Comparison of ENCODE assay signal across 1 cellular context in the genomic region with DNA sequence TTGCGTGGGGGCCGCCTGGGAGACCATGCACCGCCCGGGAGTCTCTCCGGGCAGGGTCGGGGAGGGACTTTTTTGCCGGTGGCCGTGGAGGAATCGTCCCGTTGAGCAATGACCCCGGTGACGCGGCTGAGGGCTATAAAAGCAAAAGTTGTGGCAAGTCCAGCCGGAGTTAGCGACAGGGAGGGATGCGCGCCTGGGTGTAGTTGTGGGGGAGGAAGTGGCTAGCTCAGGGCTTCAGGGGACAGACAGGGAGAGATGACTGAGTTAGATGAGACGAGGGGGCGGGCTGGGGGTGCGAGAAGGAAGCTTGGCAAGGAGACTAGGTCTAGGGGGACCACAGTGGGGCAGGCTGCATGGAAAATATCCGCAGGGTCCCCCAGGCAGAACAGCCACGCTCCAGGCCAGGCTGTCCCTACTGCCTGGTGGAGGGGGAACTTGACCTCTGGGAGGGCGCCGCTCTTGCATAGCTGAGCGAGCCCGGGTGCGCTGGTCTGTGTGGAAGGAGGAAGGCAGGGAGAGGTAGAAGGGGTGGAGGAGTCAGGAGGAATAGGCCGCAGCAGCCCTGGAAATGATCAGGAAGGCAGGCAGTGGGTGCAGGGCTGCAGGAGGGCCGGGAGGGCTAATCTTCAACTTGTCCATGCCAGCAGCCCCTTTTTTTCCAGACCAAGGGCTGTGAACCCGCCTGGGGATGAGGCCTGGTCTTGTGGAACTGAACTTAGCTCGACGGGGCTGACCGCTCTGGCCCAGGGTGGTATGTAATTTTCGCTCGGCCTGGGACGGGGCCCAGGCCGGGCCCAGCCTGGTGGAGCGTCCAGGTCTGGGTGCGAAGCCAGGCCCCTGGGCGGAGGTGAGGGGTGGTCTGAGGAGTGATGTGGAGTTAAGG.
TF ChIP-seq lines count a peak whose summit lies in the region.

NEAT1 (plus strand) TSS at position 166 of the 883 bp plus-strand sequence.

TF ChIP-seq in HepG2, 621 proteins besides CTCF, POLR2A, EP300 and RAD21 (continued from another document and continues in another):
- TF ChIP-seq ZBTB37 (CRISPR knock-in tag; IDR thresholded peaks at IDR 0.05), result no peak
- peak; percentile 42; the same call in 1 of the 2 replicates for TF ChIP-seq ZNF543 (CRISPR knock-in tag; IDR thresholded peaks at IDR 0.05)
- peak; percentile 23 for TF ChIP-seq ZNF780A (CRISPR knock-in tag; IDR thresholded peaks at IDR 0.05)
- TF ChIP-seq ZFP36L2 (CRISPR knock-in tag; IDR thresholded peaks at IDR 0.05), result no peak
- TF ChIP-seq ZNF557 (CRISPR knock-in tag; IDR thresholded peaks at IDR 0.05), result peak; percentile 87; the same call in 1 of the 2 replicates
- TF ChIP-seq KDM4B (CRISPR knock-in tag; IDR thresholded peaks at IDR 0.05), result peak; percentile 88
- peak; percentile 45; the same call in 1 of the 2 replicates for TF ChIP-seq HIVEP1 (CRISPR knock-in tag; IDR thresholded peaks at IDR 0.05)
- no peak for TF ChIP-seq ZNF550 (CRISPR knock-in tag; IDR thresholded peaks at IDR 0.05; ENCODE audit: borderline replicate concordance)
- TF ChIP-seq CBX2 (IDR thresholded peaks at IDR 0.05; ENCODE audit: low read depth, low read length), result peak; percentile 72; the same call in 1 of the 2 replicates
- TF ChIP-seq CBX2 (CRISPR knock-in tag; IDR thresholded peaks at IDR 0.05; ENCODE audit: low read depth), result no peak
- peak; percentile 83 for TF ChIP-seq MLLT10 (CRISPR knock-in tag; IDR thresholded peaks at IDR 0.05)
- TF ChIP-seq ERF (CRISPR knock-in tag; IDR thresholded peaks at IDR 0.05), result peak; percentile 64; the same call in 1 of the 2 replicates
- TF ChIP-seq ZNF331 (CRISPR knock-in tag; IDR thresholded peaks at IDR 0.05), result peak; percentile 82
- TF ChIP-seq PAWR (CRISPR knock-in tag; IDR thresholded peaks at IDR 0.05; ENCODE audit: borderline replicate concordance), result no peak
- TF ChIP-seq, protein P1, sequence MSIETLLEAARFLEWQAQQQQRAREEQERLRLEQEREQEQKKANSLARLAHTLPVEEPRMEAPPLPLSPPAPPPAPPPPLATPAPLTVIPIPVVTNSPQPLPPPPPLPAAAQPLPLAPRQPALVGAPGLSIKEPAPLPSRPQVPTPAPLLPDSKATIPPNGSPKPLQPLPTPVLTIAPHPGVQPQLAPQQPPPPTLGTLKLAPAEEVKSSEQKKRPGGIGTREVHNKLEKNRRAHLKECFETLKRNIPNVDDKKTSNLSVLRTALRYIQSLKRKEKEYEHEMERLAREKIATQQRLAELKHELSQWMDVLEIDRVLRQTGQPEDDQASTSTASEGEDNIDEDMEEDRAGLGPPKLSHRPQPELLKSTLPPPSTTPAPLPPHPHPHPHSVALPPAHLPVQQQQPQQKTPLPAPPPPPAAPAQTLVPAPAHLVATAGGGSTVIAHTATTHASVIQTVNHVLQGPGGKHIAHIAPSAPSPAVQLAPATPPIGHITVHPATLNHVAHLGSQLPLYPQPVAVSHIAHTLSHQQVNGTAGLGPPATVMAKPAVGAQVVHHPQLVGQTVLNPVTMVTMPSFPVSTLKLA (IDR thresholded peaks at IDR 0.05), result 0 out of 2 replicates have a peak, but pooled peaks have one; percentile 8
- no peak for TF ChIP-seq CAMTA2 (CRISPR knock-in tag; IDR thresholded peaks at IDR 0.05; ENCODE audit: borderline replicate concordance)
- TF ChIP-seq E2F1 (CRISPR knock-in tag; IDR thresholded peaks at IDR 0.05), result peak; percentile 55; the same call in 1 of the 2 replicates
- TF ChIP-seq ZFY (CRISPR knock-in tag; IDR thresholded peaks at IDR 0.05), result peak; percentile 52
- 0 out of 2 replicates have a peak, but pooled peaks have one; percentile 10 for TF ChIP-seq ZNF761 (CRISPR knock-in tag; conservative IDR thresholded peaks at IDR 0.05)
- no peak for TF ChIP-seq ZNF121 (CRISPR knock-in tag; IDR thresholded peaks at IDR 0.05)
- TF ChIP-seq BATF2 (CRISPR knock-in tag; IDR thresholded peaks at IDR 0.05), result 0 out of 2 replicates have a peak, but pooled peaks have one; percentile 42
- TF ChIP-seq, protein P2, sequence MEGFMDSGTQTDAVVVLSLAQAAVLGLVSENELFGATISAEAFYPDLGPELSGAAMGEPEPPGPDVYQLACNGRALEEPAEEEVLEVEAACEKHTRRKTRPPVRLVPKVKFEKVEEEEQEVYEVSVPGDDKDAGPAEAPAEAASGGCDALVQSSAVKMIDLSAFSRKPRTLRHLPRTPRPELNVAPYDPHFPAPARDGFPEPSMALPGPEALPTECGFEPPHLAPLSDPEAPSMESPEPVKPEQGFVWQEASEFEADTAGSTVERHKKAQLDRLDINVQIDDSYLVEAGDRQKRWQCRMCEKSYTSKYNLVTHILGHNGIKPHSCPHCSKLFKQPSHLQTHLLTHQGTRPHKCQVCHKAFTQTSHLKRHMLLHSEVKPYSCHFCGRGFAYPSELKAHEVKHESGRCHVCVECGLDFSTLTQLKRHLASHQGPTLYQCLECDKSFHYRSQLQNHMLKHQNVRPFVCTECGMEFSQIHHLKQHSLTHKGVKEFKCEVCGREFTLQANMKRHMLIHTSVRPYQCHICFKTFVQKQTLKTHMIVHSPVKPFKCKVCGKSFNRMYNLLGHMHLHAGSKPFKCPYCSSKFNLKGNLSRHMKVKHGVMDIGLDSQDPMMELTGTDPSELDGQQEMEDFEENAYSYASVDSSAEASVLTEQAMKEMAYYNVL (CRISPR knock-in tag; IDR thresholded peaks at IDR 0.05; ENCODE audit: borderline replicate concordance), result no peak
- no peak for TF ChIP-seq ZNF883 (CRISPR knock-in tag; IDR thresholded peaks at IDR 0.05; ENCODE audit: not compliant biosample characterization)
- TF ChIP-seq ZNF652 (CRISPR knock-in tag; IDR thresholded peaks at IDR 0.05; ENCODE audit: borderline replicate concordance, low read depth), result 0 out of 2 replicates have a peak, but pooled peaks have one; percentile 22
- TF ChIP-seq ZZZ3 (CRISPR knock-in tag; IDR thresholded peaks at IDR 0.05; ENCODE audit: borderline replicate concordance), result no peak
- TF ChIP-seq, protein P3, sequence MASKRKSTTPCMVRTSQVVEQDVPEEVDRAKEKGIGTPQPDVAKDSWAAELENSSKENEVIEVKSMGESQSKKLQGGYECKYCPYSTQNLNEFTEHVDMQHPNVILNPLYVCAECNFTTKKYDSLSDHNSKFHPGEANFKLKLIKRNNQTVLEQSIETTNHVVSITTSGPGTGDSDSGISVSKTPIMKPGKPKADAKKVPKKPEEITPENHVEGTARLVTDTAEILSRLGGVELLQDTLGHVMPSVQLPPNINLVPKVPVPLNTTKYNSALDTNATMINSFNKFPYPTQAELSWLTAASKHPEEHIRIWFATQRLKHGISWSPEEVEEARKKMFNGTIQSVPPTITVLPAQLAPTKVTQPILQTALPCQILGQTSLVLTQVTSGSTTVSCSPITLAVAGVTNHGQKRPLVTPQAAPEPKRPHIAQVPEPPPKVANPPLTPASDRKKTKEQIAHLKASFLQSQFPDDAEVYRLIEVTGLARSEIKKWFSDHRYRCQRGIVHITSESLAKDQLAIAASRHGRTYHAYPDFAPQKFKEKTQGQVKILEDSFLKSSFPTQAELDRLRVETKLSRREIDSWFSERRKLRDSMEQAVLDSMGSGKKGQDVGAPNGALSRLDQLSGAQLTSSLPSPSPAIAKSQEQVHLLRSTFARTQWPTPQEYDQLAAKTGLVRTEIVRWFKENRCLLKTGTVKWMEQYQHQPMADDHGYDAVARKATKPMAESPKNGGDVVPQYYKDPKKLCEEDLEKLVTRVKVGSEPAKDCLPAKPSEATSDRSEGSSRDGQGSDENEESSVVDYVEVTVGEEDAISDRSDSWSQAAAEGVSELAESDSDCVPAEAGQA (IDR thresholded peaks at IDR 0.05; ENCODE audit: low read depth), result no peak
- TF ChIP-seq, protein P3 (CRISPR knock-in tag; IDR thresholded peaks at IDR 0.05; ENCODE audit: borderline replicate concordance), result no peak; the same call in none of the 2 replicates
- TF ChIP-seq SP1 (IDR thresholded peaks at IDR 0.05), result no peak
- peak; percentile 73 for TF ChIP-seq SP1 (CRISPR knock-in tag; IDR thresholded peaks at IDR 0.05)
- no peak for TF ChIP-seq ZNF354B (CRISPR knock-in tag; IDR thresholded peaks at IDR 0.05)
- TF ChIP-seq ZNF468 (CRISPR knock-in tag; IDR thresholded peaks at IDR 0.05), result no peak
- peak; percentile 89 for TF ChIP-seq KLF12 (CRISPR knock-in tag; IDR thresholded peaks at IDR 0.05; ENCODE audit: borderline replicate concordance)
- no peak for TF ChIP-seq SRSF9 (IDR thresholded peaks at IDR 0.05; ENCODE audit: borderline replicate concordance, insufficient read depth, low read depth, low read length, poor library complexity, severe bottlenecking)
- TF ChIP-seq GATAD1 (CRISPR knock-in tag; IDR thresholded peaks at IDR 0.05), result peak; percentile 23; the same call in 1 of the 2 replicates
- TF ChIP-seq, protein P4, sequence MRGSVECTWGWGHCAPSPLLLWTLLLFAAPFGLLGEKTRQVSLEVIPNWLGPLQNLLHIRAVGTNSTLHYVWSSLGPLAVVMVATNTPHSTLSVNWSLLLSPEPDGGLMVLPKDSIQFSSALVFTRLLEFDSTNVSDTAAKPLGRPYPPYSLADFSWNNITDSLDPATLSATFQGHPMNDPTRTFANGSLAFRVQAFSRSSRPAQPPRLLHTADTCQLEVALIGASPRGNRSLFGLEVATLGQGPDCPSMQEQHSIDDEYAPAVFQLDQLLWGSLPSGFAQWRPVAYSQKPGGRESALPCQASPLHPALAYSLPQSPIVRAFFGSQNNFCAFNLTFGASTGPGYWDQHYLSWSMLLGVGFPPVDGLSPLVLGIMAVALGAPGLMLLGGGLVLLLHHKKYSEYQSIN (CRISPR knock-in tag; IDR thresholded peaks at IDR 0.05; ENCODE audit: borderline replicate concordance), result no peak
- TF ChIP-seq MAFK (conservative IDR thresholded peaks at IDR 0.05 in 1 of 2, IDR thresholded peaks at IDR 0.05 in 1 of 2; ENCODE audit: low read length in 2 of 2), result peak; percentile 19 to 55; a peak in 2 of 4 replicates
- TF ChIP-seq DR1 (CRISPR knock-in tag; IDR thresholded peaks at IDR 0.05), result peak; percentile 89
- TF ChIP-seq SALL1 (CRISPR knock-in tag; IDR thresholded peaks at IDR 0.05), result peak; percentile 81
- TF ChIP-seq TFAP4 (IDR thresholded peaks at IDR 0.05; ENCODE audit: borderline replicate concordance, low read depth), result peak; percentile 66; the same call in 1 of the 2 replicates
- TF ChIP-seq SRF (IDR thresholded peaks at IDR 0.05; ENCODE audit: low read depth, low read length), result no peak
- peak; percentile 91 for TF ChIP-seq NR2F6 (IDR thresholded peaks at IDR 0.05)
- TF ChIP-seq NR2F6 (CRISPR knock-in tag; IDR thresholded peaks at IDR 0.05), result peak; percentile 75
- no peak for TF ChIP-seq ZNF335 (CRISPR knock-in tag; IDR thresholded peaks at IDR 0.05)
- TF ChIP-seq ZFP41 (CRISPR knock-in tag; IDR thresholded peaks at IDR 0.05; ENCODE audit: borderline replicate concordance), result no peak
- peak; percentile 16 for TF ChIP-seq PHF5A (CRISPR knock-in tag; IDR thresholded peaks at IDR 0.05; ENCODE audit: low read depth, unreplicated experiment)
- TF ChIP-seq CREB1 (IDR thresholded peaks at IDR 0.05), result no peak; the same call in 1 of the 2 replicates
- TF ChIP-seq CREB1 (CRISPR knock-in tag; IDR thresholded peaks at IDR 0.05), result no peak
- TF ChIP-seq ZNF460 (CRISPR knock-in tag; IDR thresholded peaks at IDR 0.05; ENCODE audit: borderline replicate concordance), result no peak
- no peak for TF ChIP-seq NR0B2 (CRISPR knock-in tag; IDR thresholded peaks at IDR 0.05)
